ENCODE assay signal across 21 cellular contexts in the genomic region with DNA sequence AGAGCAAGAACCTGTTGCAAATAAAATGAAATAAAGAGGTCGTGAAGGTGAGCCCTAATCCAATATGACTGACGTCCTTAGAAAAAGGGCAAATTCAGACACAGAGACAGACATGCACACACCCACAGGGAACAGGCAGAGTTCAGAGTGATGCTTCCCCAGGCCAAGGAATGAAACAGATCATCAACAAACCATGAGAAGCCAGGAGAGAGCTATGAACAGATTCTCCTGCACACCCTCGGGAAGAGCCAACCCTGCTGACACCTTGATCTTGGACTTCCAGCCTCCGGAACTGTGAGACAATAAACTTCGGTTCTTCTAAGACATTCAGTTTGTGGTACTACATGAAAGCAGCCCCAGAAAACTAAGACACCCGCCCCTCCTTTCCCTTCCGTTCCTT.
DNase-seq lines count a peak whose midpoint lies in the region; ATAC-seq and TF ChIP-seq lines count a peak whose summit lies in the region.
"Had no signal": no experiment of that assay in that cellular context is flagged by ENCODE, and none has a peak within 500 bp of the region (broad histone marks: within the 10 kb centered on the region; RNA-seq: fewer than 3 reads in every experiment).

No MANE protein-coding gene starts in this region.

- no peak for ATAC-seq in T-cell (replicated peaks in 1 of 4)
- ATAC-seq: activated CD4-positive, CD25-positive, alpha-beta regulatory T cell treated with anti-CD3 and anti-CD28 coated beads, Interleukin-2, amount 50 U/mL, for 24 hours had no signal

- DNase-seq in MCF 10A (ENCODE audit: unreplicated experiment) (no peak), breast epithelium (ENCODE audit: low spot score in 2 of 2) (no peak), T-cell (no peak), immature natural killer cell (no peak), NCI-H524 treated with DMSO at 0.1 percent for 48 hours (lab: John Stamatoyannopoulos, UW) (no peak), kidney tubule cell (ENCODE audit: low spot score) (no peak), inferior parietal cortex (ENCODE audit: extremely low spot score) (no peak)
- DNase-seq: activated CD8-positive, alpha-beta memory T cell treated with anti-CD3 and anti-CD28 coated beads, Interleukin-2, amount 50 U/mL, for 4 hours; aorta; cerebellar nuclear complex; DMS79; GOT3; NCI-H1105; NCI-H2081; sigmoid colon; testis had no signal

- no peaks in the 10 kb centered on the region for H3K36me3 ChIP-seq in breast epithelium
- H3K36me3 ChIP-seq: esophagus muscularis mucosa, sigmoid colon had no signal

- CTCF ChIA-PET in MCF 10A (lab: Yijun Ruan, JAX) (interaction anchor here (0.5 kb wide), 1 partner anchor 410 kb away, joined by 3 read pairs; no protein-coding TSS in a partner anchor), T-cell (lab: Charles Lee) (interaction anchor here in 1 of 2 donors (0.6 kb wide), 2 partner anchors 45 to 224 kb away, joined by 3 read pairs; no protein-coding TSS in a partner anchor)

- H3K27me3 ChIP-seq in breast epithelium = no peaks in the 10 kb centered on the region
- H3K27me3 ChIP-seq: esophagus muscularis mucosa, sigmoid colon, testis had no signal

- H3K9me3 Mint-ChIP-seq in MCF 10A (ENCODE audit: unreplicated experiment) = peaks cover 6% of the 10 kb centered on the region
- H3K9me3 Mint-ChIP-seq in T-cell = no peaks in the 10 kb centered on the region
- peaks cover 0 to 2% (median 0%) of the 10 kb centered on the region in 6 donors for H3K9me3 Mint-ChIP-seq in immature natural killer cell
- H3K9me3 Mint-ChIP-seq: nephron had no signal

- no peak overlapping the region for H3K27ac ChIP-seq in breast epithelium
- H3K27ac ChIP-seq: KMS-11, SK-N-MC, testis had no signal

- H3K4me3 Mint-ChIP-seq in MCF 10A (ENCODE audit: unreplicated experiment) (no peak overlapping the region), T-cell (peak overlapping the region; percentile 32 to 75 (median 49)), immature natural killer cell (peak overlapping the region in 3 of 5 donors; percentile 64 to 72 (median 72))
- H3K4me3 Mint-ChIP-seq: nephron had no signal

- H3K4me1 Mint-ChIP-seq in MCF 10A (ENCODE audit: insufficient read depth, unreplicated experiment) = peaks cover 26% of the 10 kb centered on the region
- peaks cover 53 to 64% (median 57%) of the 10 kb centered on the region in 3 donors for H3K4me1 Mint-ChIP-seq in T-cell
- peaks cover 38 to 39% of the 10 kb centered on the region in 2 donors for H3K4me1 Mint-ChIP-seq in immature natural killer cell

- no peak for TF ChIP-seq CTCF in MCF 10A (IDR thresholded peaks at IDR 0.05; ENCODE audit: unreplicated experiment)
- TF ChIP-seq CTCF in breast epithelium (IDR thresholded peaks at IDR 0.05) = no peak

- no peak for TF ChIP-seq POLR2A in breast epithelium (IDR thresholded peaks at IDR 0.05)

- BruUV-seq in MCF 10A (replicated peaks; lab: Mats Ljungman, UMichigan) = no TSS peak

- H3K27ac Mint-ChIP-seq in MCF 10A (ENCODE audit: low read depth, unreplicated experiment) (peak overlapping the region; percentile 66), T-cell (peak overlapping the region; percentile 69 to 92), immature natural killer cell (peak overlapping the region in 4 of 6 donors; percentile 10 to 87 (median 58))
- H3K27ac Mint-ChIP-seq: nephron had no signal

- intact Hi-C loops in MCF 10A (cut with micrococcal nuclease) = no loop called here
- intact Hi-C loops in breast epithelium (cut with DNase I; ENCODE audit: low total_unique reads) = loop anchor here (5.0 kb wide), 1 partner anchor 773 kb away; no protein-coding TSS in a partner anchor

- no peaks in the 10 kb centered on the region for H3K4me1 ChIP-seq in breast epithelium
- H3K4me1 ChIP-seq: testis had no signal

- H3K9me3 ChIP-seq in breast epithelium = no peaks in the 10 kb centered on the region
- H3K9me3 ChIP-seq: esophagus muscularis mucosa, sigmoid colon, testis had no signal

- H3K27me3 Mint-ChIP-seq in MCF 10A (ENCODE audit: insufficient read depth, unreplicated experiment) = no peaks in the 10 kb centered on the region
- H3K27me3 Mint-ChIP-seq in T-cell = no peaks in the 10 kb centered on the region
- peaks cover 0 to 2% (median 0%) of the 10 kb centered on the region in 3 donors for H3K27me3 Mint-ChIP-seq in immature natural killer cell (ENCODE audit: low read depth in 3 of 3)

- POLR2A ChIA-PET in MCF 10A (lab: Yijun Ruan, JAX) (interaction anchor here (0.6 to 1.9 kb wide), 6 partner anchors 8 to 293 kb away, joined by 3 to 12 read pairs (median 4); no protein-coding TSS in a partner anchor), T-cell (lab: Charles Lee) (interaction anchor here (0.6 to 1.2 kb wide), 2 partner anchors 89 to 290 kb away, joined by 3 read pairs; partner anchors contain the start of gene KLF6 (in 1 of the 2))

- H3K4me3 ChIP-seq in breast epithelium = no peak overlapping the region
- H3K4me3 ChIP-seq: esophagus muscularis mucosa, sigmoid colon, SK-N-MC, testis had no signal

- H3K36me3 Mint-ChIP-seq in MCF 10A (ENCODE audit: insufficient read depth, unreplicated experiment) (no peaks in the 10 kb centered on the region), T-cell (no peaks in the 10 kb centered on the region), immature natural killer cell (no peaks in the 10 kb centered on the region)
